In the genomic region with DNA sequence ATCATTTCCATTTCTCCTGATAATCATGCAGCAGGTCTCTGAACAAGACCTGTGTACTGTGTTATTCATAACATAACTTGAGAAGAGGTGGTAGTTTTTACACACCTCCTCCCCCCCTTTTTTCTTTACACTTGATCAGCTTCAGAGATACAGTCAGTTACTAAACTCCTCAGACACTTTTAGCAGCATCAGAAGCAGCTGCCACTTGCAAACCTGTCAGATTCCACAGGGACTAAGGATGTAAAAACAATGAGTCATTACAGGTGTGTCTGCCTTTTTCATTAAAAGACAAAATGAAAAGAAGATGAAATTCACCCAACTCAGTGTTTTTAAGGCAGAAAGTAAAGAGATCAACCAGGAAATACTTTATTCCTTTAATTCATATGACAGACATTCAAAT, we compare ENCODE assay signal across 17 cellular contexts.
"Had no signal": no experiment of that assay in that cellular context is flagged by ENCODE, and none has a peak within 500 bp of the region (broad histone marks: within the 10 kb centered on the region; RNA-seq: fewer than 3 reads in every experiment).

No MANE protein-coding gene starts in this region.

- H3K4me1 ChIP-seq: thyroid gland had no signal

- H3K36me3 ChIP-seq: thyroid gland had no signal

- ATAC-seq: activated CD8-positive, alpha-beta memory T cell treated with anti-CD3 and anti-CD28 coated beads, Interleukin-2, amount 10 ng/mL, durations not matched to agents 7 days and 5 days; activated T-helper 17 cell treated with anti-CD3 and anti-CD28 coated beads, Interleukin-2, amount 50 U/mL, for 72 hours; left lobe of liver; WTC11 had no signal

- H3K27me3 Mint-ChIP-seq: activated CD4-positive, alpha-beta memory T cell treated with anti-CD3 and anti-CD28 coated beads for 36 hours; activated CD8-positive, alpha-beta memory T cell treated with anti-CD3 and anti-CD28 coated beads, Interleukin-2, amount 10 ng/mL, durations not matched to agents 7 days and 5 days; activated naive CD8-positive, alpha-beta T cell treated with anti-CD3 and anti-CD28 coated beads for 36 hours; activated T-helper 17 cell treated with anti-CD3 and anti-CD28 coated beads, Interleukin-2, amount 50 U/mL, for 72 hours had no signal

- H3K36me3 Mint-ChIP-seq: activated CD4-positive, alpha-beta memory T cell treated with anti-CD3 and anti-CD28 coated beads for 36 hours; activated CD8-positive, alpha-beta memory T cell treated with anti-CD3 and anti-CD28 coated beads, Interleukin-2, amount 10 ng/mL, durations not matched to agents 7 days and 5 days; activated naive CD8-positive, alpha-beta T cell treated with anti-CD3 and anti-CD28 coated beads for 36 hours had no signal

- H3K4me1 Mint-ChIP-seq: activated CD8-positive, alpha-beta memory T cell treated with anti-CD3 and anti-CD28 coated beads, Interleukin-2, amount 10 ng/mL, durations not matched to agents 7 days and 5 days; activated naive CD8-positive, alpha-beta T cell treated with anti-CD3 and anti-CD28 coated beads for 36 hours; activated T-helper 17 cell treated with anti-CD3 and anti-CD28 coated beads, Interleukin-2, amount 50 U/mL, for 72 hours; neural crest cell had no signal

- H3K9me3 ChIP-seq: thyroid gland had no signal

- H3K27ac Mint-ChIP-seq: activated CD4-positive, alpha-beta memory T cell treated with anti-CD3 and anti-CD28 coated beads for 36 hours; activated CD8-positive, alpha-beta memory T cell treated with anti-CD3 and anti-CD28 coated beads, Interleukin-2, amount 10 ng/mL, durations not matched to agents 7 days and 5 days; activated naive CD8-positive, alpha-beta T cell treated with anti-CD3 and anti-CD28 coated beads for 36 hours; activated T-helper 17 cell treated with anti-CD3 and anti-CD28 coated beads, Interleukin-2, amount 50 U/mL, for 72 hours; WTC11 had no signal

- H3K4me3 ChIP-seq: thyroid gland had no signal

- DNase-seq: activated CD4-positive, alpha-beta memory T cell treated with anti-CD3 and anti-CD28 coated beads for 36 hours; activated CD4-positive, alpha-beta T cell treated with anti-CD3 and anti-CD28 coated beads for 4 hours; activated CD8-positive, alpha-beta memory T cell treated with anti-CD3 and anti-CD28 coated beads, Interleukin-2, amount 10 ng/mL, durations not matched to agents 7 days and 5 days; activated naive CD4-positive, alpha-beta T cell; activated naive CD8-positive, alpha-beta T cell treated with anti-CD3 and anti-CD28 coated beads for 36 hours; activated T-cell treated with anti-CD3 and anti-CD28 coated beads, Interleukin-2, amount 50 U/mL, for 1 hour; amygdala; dermis blood vessel endothelial cell; effector memory CD4-positive, alpha-beta T cell; islet precursor cell; stimulated activated CD4-positive, alpha-beta T cell treated with anti-CD3 and anti-CD28 coated beads, Interleukin-2, amount 100 ng/mL, for 24 hours; stimulated activated naive CD4-positive, alpha-beta T cell treated with Interleukin-2 at 50 U/mL for 16 hours; thyroid gland had no signal

- H3K27ac ChIP-seq: thyroid gland had no signal

- H3K9me3 Mint-ChIP-seq: activated naive CD8-positive, alpha-beta T cell treated with anti-CD3 and anti-CD28 coated beads for 36 hours had no signal

- H3K27me3 ChIP-seq: thyroid gland had no signal

- H3K4me3 Mint-ChIP-seq: activated CD4-positive, alpha-beta memory T cell treated with anti-CD3 and anti-CD28 coated beads for 36 hours; activated CD8-positive, alpha-beta memory T cell treated with anti-CD3 and anti-CD28 coated beads, Interleukin-2, amount 10 ng/mL, durations not matched to agents 7 days and 5 days; activated naive CD8-positive, alpha-beta T cell treated with anti-CD3 and anti-CD28 coated beads for 36 hours; activated T-helper 17 cell treated with anti-CD3 and anti-CD28 coated beads, Interleukin-2, amount 50 U/mL, for 72 hours; neural crest cell; WTC11 had no signal
